ENCODE assay signal across 14 cellular contexts in genomic region chr2:174614261-174614660, GRCh38. TPM values are rescaled to one million over a fixed set of nuclear protein-coding genes. Genes with fewer than 3 reads are reported as not detected.
A peak's percentile ranks its signal among the peaks of the same experiment; 100 is the strongest.
DNase-seq lines count a peak whose midpoint lies in the region; ATAC-seq, FAIRE-seq and TF ChIP-seq lines count a peak whose summit lies in the region.
"Had no signal": no experiment of that assay in that cellular context is flagged by ENCODE, and none has a peak within 500 bp of the region (broad histone marks: within the 10 kb centered on the region; RNA-seq: fewer than 3 reads in every experiment).

No MANE protein-coding gene starts in this region.

- H3K9me3 ChIP-seq in pancreas, result no peaks in the 10 kb centered on the region
- H3K9me3 ChIP-seq: right lobe of liver had no signal

- no peaks in the 10 kb centered on the region for H3K9me3 Mint-ChIP-seq in dendritic cell treated with granulocyte-macrophage colony-stimulating factor and Interleukin-4, amounts not matched to agents 40 ng/mL and 50 ng/mL, for 4 days
- no peaks in the 10 kb centered on the region for H3K9me3 Mint-ChIP-seq in CD14-positive monocyte
- H3K9me3 Mint-ChIP-seq: activated T-helper 2 cell treated with anti-CD3 and anti-CD28 coated beads, Interferon-gamma antibody, Interleukin-2, Interleukin-4, amounts not matched to agents 10 μg/mL and 5 μg/mL and 100 μg/mL, durations not matched to agents 14 hours and 24 hours and 36 hours; T-helper 1 cell treated with Interleukin-12 subunit alpha and Interleukin-12 subunit beta and Interleukin-4 antibody, amounts not matched to agents 30 μg/mL and 1 μg/mL, for 36 hours had no signal

- no peak overlapping the region for H3K4me3 Mint-ChIP-seq in dendritic cell treated with granulocyte-macrophage colony-stimulating factor and Interleukin-4, amounts not matched to agents 40 ng/mL and 50 ng/mL, for 4 days
- no peak overlapping the region for H3K4me3 Mint-ChIP-seq in CD14-positive monocyte

- TF ChIP-seq CTCF in pancreas (IDR thresholded peaks at IDR 0.05), result no peak
- no peak for TF ChIP-seq CTCF in CD14-positive monocyte (IDR thresholded peaks at IDR 0.05)

- no peaks in the 10 kb centered on the region for H3K27me3 Mint-ChIP-seq in dendritic cell treated with granulocyte-macrophage colony-stimulating factor and Interleukin-4, amounts not matched to agents 40 ng/mL and 50 ng/mL, for 4 days
- H3K27me3 Mint-ChIP-seq in CD14-positive monocyte (ENCODE audit: low read depth in 3 of 3), result peaks cover 0 to 1% (median 0%) of the 10 kb centered on the region in 3 donors

- H3K27ac Mint-ChIP-seq in dendritic cell treated with granulocyte-macrophage colony-stimulating factor and Interleukin-4, amounts not matched to agents 40 ng/mL and 50 ng/mL, for 4 days, result peak overlapping the region; percentile 30
- H3K27ac Mint-ChIP-seq in CD14-positive monocyte, result peak overlapping the region in 2 of 7 donors; percentile 10 to 26
- H3K27ac Mint-ChIP-seq: activated T-helper 2 cell treated with anti-CD3 and anti-CD28 coated beads, Interferon-gamma antibody, Interleukin-2, Interleukin-4, amounts not matched to agents 10 μg/mL and 5 μg/mL and 100 μg/mL, durations not matched to agents 14 hours and 24 hours and 36 hours had no signal

- peaks cover 20 to 27% (median 24%) of the 10 kb centered on the region in 3 donors for H3K4me1 ChIP-seq in pancreas

- DNase-seq in EL, result peak; percentile 83
- DNase-seq in NCI-H460 (ENCODE audit: extremely low read depth, low read depth), result peak; percentile 89
- no peak for DNase-seq in pancreas
- DNase-seq in caudate nucleus (lab: John Stamatoyannopoulos, UW), result no peak
- no peak for DNase-seq in CD14-positive monocyte (ENCODE audit: low spot score)
- no peak for DNase-seq in HEK293T (ENCODE audit: extremely low spot score)
- DNase-seq: effector memory CD4-positive, alpha-beta T cell; NCI-H510A; right lobe of liver had no signal

- no peaks in the 10 kb centered on the region for H3K36me3 ChIP-seq in pancreas
- H3K36me3 ChIP-seq: right lobe of liver had no signal

- intact Hi-C loops in dendritic cell treated with granulocyte-macrophage colony-stimulating factor and Interleukin-4, amounts not matched to agents 40 ng/mL and 50 ng/mL, for 4 days (cut with micrococcal nuclease), result no loop called here
- intact Hi-C loops in pancreas (cut with DNase I), result no loop called here
- intact Hi-C loops in CD14-positive monocyte (cut with micrococcal nuclease), result no loop called here

- CTCF ChIA-PET in HEK293T (lab: Yijun Ruan, JAX), result no interaction called here

- peaks cover 81% of the 10 kb centered on the region for H3K4me1 Mint-ChIP-seq in dendritic cell treated with granulocyte-macrophage colony-stimulating factor and Interleukin-4, amounts not matched to agents 40 ng/mL and 50 ng/mL, for 4 days (ENCODE audit: low read depth)
- peaks cover 60% of the 10 kb centered on the region for H3K4me1 Mint-ChIP-seq in CD14-positive monocyte

- H3K27ac ChIP-seq in pancreas (no peak overlapping the region), caudate nucleus (ENCODE audit: low read depth, low read length) (no peak overlapping the region)
- H3K27ac ChIP-seq: right lobe of liver had no signal

- no peak overlapping the region for H3K4me3 ChIP-seq in pancreas
- H3K4me3 ChIP-seq: K562, right lobe of liver had no signal

- no peak for FAIRE-seq in pancreas (lab: Jason Lieb, UNC)
- FAIRE-seq: K562 had no signal

- peaks cover 83% of the 10 kb centered on the region for H3K36me3 Mint-ChIP-seq in dendritic cell treated with granulocyte-macrophage colony-stimulating factor and Interleukin-4, amounts not matched to agents 40 ng/mL and 50 ng/mL, for 4 days (ENCODE audit: low read depth)
- peaks cover 70 to 81% of the 10 kb centered on the region in 2 donors for H3K36me3 Mint-ChIP-seq in CD14-positive monocyte

- no peaks in the 10 kb centered on the region for H3K27me3 ChIP-seq in pancreas
- H3K27me3 ChIP-seq: right lobe of liver had no signal

- POLR2A ChIA-PET in HEK293T (lab: Yijun Ruan, JAX), result no interaction called here

- peak; percentile 70 to 82 (median 78) for ATAC-seq in pancreas
- no peak for ATAC-seq in HG03460 (IDR thresholded peaks at IDR 0.05; ENCODE audit: unreplicated experiment)
- ATAC-seq: K562 had no signal

- WGBS in pancreas, 2 donors, result 41% methylated on average over 4 of the region's 4 CpGs

TF ChIP-seq in HEK293T, 16 proteins besides CTCF, POLR2A, EP300 and RAD21:
- no peak for TF ChIP-seq CTBP1 (IDR thresholded peaks at IDR 0.05; ENCODE audit: borderline replicate concordance)
- no peak for TF ChIP-seq FOXM1 (IDR thresholded peaks at IDR 0.05; ENCODE audit: borderline replicate concordance)
- no peak for TF ChIP-seq TARDBP (IDR thresholded peaks at IDR 0.05)
- TF ChIP-seq, protein P1, sequence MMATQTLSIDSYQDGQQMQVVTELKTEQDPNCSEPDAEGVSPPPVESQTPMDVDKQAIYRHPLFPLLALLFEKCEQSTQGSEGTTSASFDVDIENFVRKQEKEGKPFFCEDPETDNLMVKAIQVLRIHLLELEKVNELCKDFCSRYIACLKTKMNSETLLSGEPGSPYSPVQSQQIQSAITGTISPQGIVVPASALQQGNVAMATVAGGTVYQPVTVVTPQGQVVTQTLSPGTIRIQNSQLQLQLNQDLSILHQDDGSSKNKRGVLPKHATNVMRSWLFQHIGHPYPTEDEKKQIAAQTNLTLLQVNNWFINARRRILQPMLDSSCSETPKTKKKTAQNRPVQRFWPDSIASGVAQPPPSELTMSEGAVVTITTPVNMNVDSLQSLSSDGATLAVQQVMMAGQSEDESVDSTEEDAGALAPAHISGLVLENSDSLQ (IDR thresholded peaks at IDR 0.05), result no peak
- TF ChIP-seq BHLHE40 (IDR thresholded peaks at IDR 0.05; ENCODE audit: borderline replicate concordance), result no peak
- TF ChIP-seq NFRKB (IDR thresholded peaks at IDR 0.05), result no peak
- TF ChIP-seq SP1 (IDR thresholded peaks at IDR 0.05), result no peak
- no peak for TF ChIP-seq LEF1 (IDR thresholded peaks at IDR 0.05; ENCODE audit: borderline replicate concordance)
TF ChIP-seq in HEK293T: peak in this region for 0.

RNA-seq across cellular contexts. Expression of gene WIPF1, which starts 16.7 kb away (rescaled TPM):
- total RNA-seq in NCI-H460 (2014; rRNA removed; shearing (Covaris generic)), result 2.3 and 3.2 TPM in 2 replicates
- 0.24 and 0.31 TPM in 2 replicates for polyA plus RNA-seq in NCI-H460 (2014; cell fraction: nucleus; rRNA removed)
- total RNA-seq in pancreas, result 10 to 100 TPM in 3 of 6 donors, 1 to 10 TPM in 3; 5.2 to 26.8 (median 9.0) TPM
- 1 to 10 TPM; 4.7 to 6.2 TPM for polyA plus RNA-seq in pancreas
- polyA plus RNA-seq in CD14-positive monocyte, result 10 to 100 TPM; 43.9 to 74.3 TPM

Comparison
In these comparisons a context has a peak if more than half of its experiments do, and no peak if none do; other contexts are left out.
1. DNase-seq: peak in EL (single experiment) and NCI-H460 (single experiment); none in pancreas (0 of 6), caudate nucleus (0 of 61), CD14-positive monocyte (single experiment) and HEK293T (single experiment).